In genomic region chr16:23509763-23510153, GRCh38 we compare ENCODE assay signal across 8 cellular contexts. TPM values are rescaled to one million over a fixed set of nuclear protein-coding genes. Genes with fewer than 3 reads are reported as not detected.
DNase-seq lines count a peak whose midpoint lies in the region; ATAC-seq and TF ChIP-seq lines count a peak whose summit lies in the region.

No MANE protein-coding gene starts in this region.

- TF ChIP-seq CTCF in fibroblast of mammary gland (conservative IDR thresholded peaks at IDR 0.05; ENCODE audit: control insufficient read depth, insufficient read depth, low read depth, low read length) (no peak), neural crest cell (conservative IDR thresholded peaks at IDR 0.05) (no peak)

- peak overlapping the region; percentile 65 for H3K4me3 ChIP-seq in fibroblast of mammary gland (ENCODE audit: control insufficient read depth, low read depth, low read length)

- peak overlapping the region; percentile 83 for H3K27ac Mint-ChIP-seq in neural crest cell (ENCODE audit: unreplicated experiment)

- ATAC-seq in GM18868 (IDR thresholded peaks at IDR 0.05; ENCODE audit: unreplicated experiment) (no peak), GM18870 (IDR thresholded peaks at IDR 0.05; ENCODE audit: unreplicated experiment) (no peak)

- no peaks in the 10 kb centered on the region for H3K27me3 Mint-ChIP-seq in neural crest cell (ENCODE audit: low read depth)

- H3K9me3 Mint-ChIP-seq in neural crest cell, result no peaks in the 10 kb centered on the region

- DNase-seq in activated gamma-delta T cell treated with Interleukin-2 at 50 U/mL for 16 hours (peak; percentile 17), activated gamma-delta T cell (lab: John Stamatoyannopoulos, UW) (no peak), LoVo (ENCODE audit: low spot score) (peak; percentile 7), fibroblast of mammary gland (ENCODE audit: low read depth) (peak; percentile 29), neural crest cell (ENCODE audit: low read depth, low spot score) (peak; percentile 5)
- DNase-seq in activated CD8-positive, alpha-beta memory T cell treated with anti-CD3 and anti-CD28 coated beads for 24 hours, result peak; percentile 73

- peaks cover 3% of the 10 kb centered on the region for H3K36me3 Mint-ChIP-seq in neural crest cell (ENCODE audit: low read depth)

- H3K4me1 Mint-ChIP-seq in neural crest cell, result peaks cover 39% of the 10 kb centered on the region

- peak overlapping the region; percentile 92 for H3K4me3 Mint-ChIP-seq in neural crest cell

RNA-seq across cellular contexts. Expression of gene GGA2, which starts 0.5 kb away (rescaled TPM):
- total RNA-seq in neural crest cell, result 93.4 and 100 TPM in 2 replicates

RNA-seq across cellular contexts. Expression of gene EARS2, which starts 47.4 kb away (rescaled TPM):
- 27.5 and 27.9 TPM in 2 replicates for total RNA-seq in neural crest cell

RNA-seq across cellular contexts. Expression of gene UBFD1, which starts 47.8 kb away (rescaled TPM):
- total RNA-seq in neural crest cell, result 89.5 and 91.0 TPM in 2 replicates

RNA-seq across cellular contexts. Expression of gene COG7, which starts 56.8 kb away (rescaled TPM):
- total RNA-seq in neural crest cell, result 18.8 and 18.9 TPM in 2 replicates
